Comparison of ENCODE assay signal across 8 cellular contexts in the genomic region with DNA sequence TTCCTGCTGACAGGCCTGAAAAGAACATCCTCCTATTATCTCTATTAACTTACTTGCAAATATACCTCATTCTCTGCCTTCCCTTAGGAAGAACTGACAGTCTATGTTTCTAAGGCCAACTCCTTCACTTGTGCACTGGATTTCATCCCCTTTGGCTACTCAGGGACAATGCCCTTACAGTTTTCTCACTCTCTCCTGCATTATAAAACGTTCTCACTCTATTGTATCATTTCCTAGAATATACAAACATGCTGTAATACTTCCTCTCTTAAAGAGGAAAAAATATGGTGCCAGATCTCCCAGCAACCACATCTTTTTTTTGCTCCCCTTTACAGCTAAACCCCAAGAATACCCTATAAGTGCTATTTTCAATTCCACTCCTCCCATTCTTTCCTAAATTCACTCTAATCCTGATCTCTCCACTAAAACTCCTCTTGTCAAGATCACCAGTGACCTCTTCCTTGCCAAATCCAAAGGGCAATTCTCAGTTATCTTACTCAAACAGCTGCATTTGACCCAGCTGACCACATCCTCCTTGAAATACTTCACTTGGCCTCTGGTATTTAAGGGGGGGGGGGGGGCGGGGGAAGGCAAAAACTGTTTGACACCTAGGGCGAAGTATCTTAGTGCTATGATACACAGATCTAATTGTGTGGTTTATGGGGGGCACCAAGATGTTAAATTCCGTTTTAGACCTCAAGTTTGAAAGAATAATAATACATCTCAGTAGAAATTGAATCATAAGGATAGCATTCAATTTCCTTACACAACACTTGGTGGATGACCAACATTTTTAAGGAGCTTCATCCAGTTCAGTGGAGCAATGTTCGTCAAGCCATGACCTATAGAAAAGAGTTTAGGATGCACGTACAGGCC. TPM values are rescaled to one million over a fixed set of nuclear protein-coding genes. Genes with fewer than 3 reads are reported as not detected.
DNase-seq lines count a peak whose midpoint lies in the region; ATAC-seq, FAIRE-seq and TF ChIP-seq lines count a peak whose summit lies in the region.

No MANE protein-coding gene starts in this region.

- H3K27me3 ChIP-seq in SK-N-SH (ENCODE audit: insufficient read depth) (no peaks in the 10 kb centered on the region), endothelial cell of umbilical vein (ENCODE audit: control insufficient read depth in 2 of 2, insufficient read depth in 2 of 2, low read length in 2 of 2) (no peaks in the 10 kb centered on the region)

- dilution Hi-C loops in endothelial cell of umbilical vein (cut with MboI; ENCODE audit: extremely low pct_ligation_motif_present, low sequenced_read_pairs) = no loop called here

- peaks cover 22 to 33% of the 10 kb centered on the region in 2 experiments for H3K36me3 ChIP-seq in SK-N-SH (replicated peaks in 1 of 2; ENCODE audit: control insufficient read depth in 1 of 2, insufficient read depth in 2 of 2, low read length in 1 of 2)
- peaks cover 0 to 2% of the 10 kb centered on the region in 2 experiments for H3K36me3 ChIP-seq in endothelial cell of umbilical vein (ENCODE audit: control insufficient read depth in 2 of 2, extremely low read depth in 1 of 2, insufficient read depth in 2 of 2, low read length in 2 of 2)

- intact Hi-C loops in endothelial cell of umbilical vein (cut with micrococcal nuclease) = loop anchor here (2.0 to 10.0 kb wide), 2 partner anchors 18 to 888 kb away; no protein-coding TSS in a partner anchor

- H3K9ac ChIP-seq in SK-N-SH (no peak overlapping the region), endothelial cell of umbilical vein (replicated peaks; ENCODE audit: extremely low read depth, insufficient read depth, low read length) (peak overlapping the region; percentile 96)

- H4K20me1 ChIP-seq in SK-N-SH (ENCODE audit: insufficient read depth) = no peaks in the 10 kb centered on the region
- peaks cover 5% of the 10 kb centered on the region for H4K20me1 ChIP-seq in endothelial cell of umbilical vein (replicated peaks; ENCODE audit: control insufficient read depth, extremely low read depth, insufficient read depth, low read length)

- TF ChIP-seq CTCF in SK-N-SH (IDR thresholded peaks at IDR 0.05) (no peak), endothelial cell of umbilical vein (IDR thresholded peaks at IDR 0.05; ENCODE audit: extremely low read depth in 1 of 2, insufficient read depth in 1 of 2, low read depth in 1 of 2, low read length in 2 of 2) (no peak)

- no peak for TF ChIP-seq EP300 in SK-N-SH (IDR thresholded peaks at IDR 0.05; ENCODE audit: borderline replicate concordance in 1 of 2, low read depth in 1 of 2, low read length in 1 of 2)

- H3K4me3 ChIP-seq in SK-N-SH (ENCODE audit: low read depth in 2 of 2, low read length in 1 of 2) (peak overlapping the region; percentile 90 to 93), endothelial cell of umbilical vein (replicated peaks in 1 of 3; ENCODE audit: insufficient read depth in 1 of 3, low read depth in 1 of 3, low read length in 3 of 3) (peak overlapping the region; percentile 71 to 94 (median 81))

- no peak for ATAC-seq in SK-N-SH treated with all-trans-retinoic acid at 6 μM for 48 hours
- ATAC-seq in GM19397 (IDR thresholded peaks at IDR 0.05; ENCODE audit: unreplicated experiment) = no peak

- FAIRE-seq in endothelial cell of umbilical vein (lab: Jason Lieb, UNC) = peak; percentile 8

- no peaks in the 10 kb centered on the region for H3K9me2 ChIP-seq in SK-N-SH

- peaks cover 0 to 7% of the 10 kb centered on the region in 2 experiments; a peak in 2 of 4 replicates for H3K4me1 ChIP-seq in SK-N-SH (ENCODE audit: control insufficient read depth in 1 of 2, insufficient read depth in 2 of 2, low read depth in 1 of 2, low read length in 1 of 2)
- peaks cover 35% of the 10 kb centered on the region for H3K4me1 ChIP-seq in endothelial cell of umbilical vein (ENCODE audit: control insufficient read depth, extremely low read depth, insufficient read depth, low read length)

- peak overlapping the region; percentile 16 to 26; a peak in 2 of 4 replicates for H3K27ac ChIP-seq in SK-N-SH (ENCODE audit: low read depth in 2 of 2, low read length in 1 of 2)
- peak overlapping the region; percentile 72 for H3K27ac ChIP-seq in endothelial cell of umbilical vein (ENCODE audit: insufficient read depth, low read depth, low read length)

- H3K4me2 ChIP-seq in SK-N-SH = peak overlapping the region; percentile 87
- H3K4me2 ChIP-seq in endothelial cell of umbilical vein (ENCODE audit: insufficient read depth, low read length) = peak overlapping the region; percentile 80

- H2AFZ ChIP-seq in SK-N-SH (ENCODE audit: low read depth) (no peak overlapping the region), endothelial cell of umbilical vein (ENCODE audit: low read depth, low read length) (no peak overlapping the region)

- CTCF ChIA-PET in SK-N-SH (lab: Yijun Ruan, JAX) = interaction anchor here (1.3 to 1.6 kb wide), 2 partner anchors 15 to 212 kb away, joined by 4 to 7 read pairs; partner anchors contain the start of gene USO1
- CTCF ChIA-PET in endothelial cell of umbilical vein (lab: Charles Lee) = interaction anchor here (0.9 to 2.1 kb wide), 4 partner anchors 8 to 211 kb away, joined by 3 to 10 read pairs (median 4); partner anchors contain the start of gene USO1

- no peak for DNase-seq in SK-N-SH
- peak; percentile 94 for DNase-seq in OCI-M1 (lab: John Stamatoyannopoulos, UW)
- peak; percentile 88 for DNase-seq in endothelial cell of umbilical vein (ENCODE audit: low read depth, low spot score)
- peak; percentile 64 for DNase-seq in pulmonary artery endothelial cell (ENCODE audit: low read depth, low spot score)
- no peak for DNase-seq in NCI-H1105 treated with DMSO at 0.1 percent for 48 hours (lab: John Stamatoyannopoulos, UW)
- no peak for DNase-seq in ureter (ENCODE audit: low spot score)

- TF ChIP-seq POLR2A in endothelial cell of umbilical vein (IDR thresholded peaks at IDR 0.05; ENCODE audit: low read depth, low read length) = no peak

- BruUV-seq in endothelial cell of umbilical vein (replicated peaks; lab: Mats Ljungman, UMichigan) = no TSS peak

- peaks cover 68% of the 10 kb centered on the region for H3K79me2 ChIP-seq in SK-N-SH (ENCODE audit: insufficient read depth)
- peaks cover 49% of the 10 kb centered on the region for H3K79me2 ChIP-seq in endothelial cell of umbilical vein (ENCODE audit: control insufficient read depth, insufficient read depth, low read length)

- H3K9me1 ChIP-seq in endothelial cell of umbilical vein (replicated peaks; ENCODE audit: control insufficient read depth, extremely low read depth, insufficient read depth, low read length) = no peaks in the 10 kb centered on the region

- no peaks in the 10 kb centered on the region for H3F3A ChIP-seq in SK-N-SH (replicated peaks; ENCODE audit: insufficient read depth)

- no peak for TF ChIP-seq RAD21 in SK-N-SH (IDR thresholded peaks at IDR 0.05; ENCODE audit: low read length)

- WGBS in SK-N-SH (ENCODE audit: low lambda C conversion rate) = 63% methylated on average over 6 of the region's 6 CpGs

- H3K9me3 ChIP-seq in SK-N-SH (no peaks in the 10 kb centered on the region), endothelial cell of umbilical vein (replicated peaks; ENCODE audit: control insufficient read depth, insufficient read depth, low read length) (no peaks in the 10 kb centered on the region)

- POLR2A ChIA-PET in SK-N-SH (lab: Yijun Ruan, JAX) = no interaction called here
- POLR2A ChIA-PET in endothelial cell of umbilical vein (lab: Charles Lee) = no interaction called here

TF ChIP-seq in endothelial cell of umbilical vein, 7 proteins besides CTCF, POLR2A, EP300 and RAD21 (continues in another document):
- no peak for TF ChIP-seq MYC (IDR thresholded peaks at IDR 0.05; ENCODE audit: low read depth, low read length)

RNA-seq across cellular contexts. Expression of gene RCHY1, which starts 1.6 kb away (rescaled TPM):
- polyA plus RNA-seq in SK-N-SH (2012; rRNA removed) (13.5 and 17.4 TPM in 2 replicates), endothelial cell of umbilical vein (13.0 and 21.1 TPM in 2 replicates)
- 29.3 and 36.9 TPM in 2 replicates for polyA plus RNA-seq in SK-N-SH (2012; cell fraction: cytosol; rRNA removed)
- 4.1 and 14.0 TPM in 2 replicates for polyA plus RNA-seq in SK-N-SH (2012; cell fraction: nucleus; rRNA removed)
- total RNA-seq in endothelial cell of umbilical vein (29.1 and 30.9 TPM in 2 replicates), pulmonary artery endothelial cell (45.2 and 54.1 TPM in 2 replicates), ureter (28.8 TPM)
- polyA plus RNA-seq in endothelial cell of umbilical vein (2011; cell fraction: cytosol; rRNA removed) = 24.0 and 27.4 TPM in 2 replicates
- polyA plus RNA-seq in endothelial cell of umbilical vein (2011; cell fraction: nucleus; rRNA removed) = 22.5 and 29.7 TPM in 2 replicates
- 35.2 and 53.8 TPM in 2 replicates for polyA plus RNA-seq in endothelial cell of umbilical vein (2012)
- 23.7 and 34.0 TPM in 2 replicates for polyA minus RNA-seq in endothelial cell of umbilical vein
- 10.8 TPM for polyA minus RNA-seq in endothelial cell of umbilical vein (2011; cell fraction: cytosol; rRNA and poly(A)+ RNA removed)
- polyA minus RNA-seq in endothelial cell of umbilical vein (2011; cell fraction: nucleus; rRNA and poly(A)+ RNA removed) = 28.7 and 35.1 TPM in 2 replicates

RNA-seq across cellular contexts. Expression of gene THAP6, which starts 1.7 kb away (rescaled TPM):
- 6.9 and 9.6 TPM in 2 replicates for polyA plus RNA-seq in SK-N-SH (2012; rRNA removed)
- polyA plus RNA-seq in SK-N-SH (2012; cell fraction: cytosol; rRNA removed) = 5.8 and 7.2 TPM in 2 replicates
- 13.3 and 31.3 TPM in 2 replicates for polyA plus RNA-seq in SK-N-SH (2012; cell fraction: nucleus; rRNA removed)
- total RNA-seq in endothelial cell of umbilical vein = 6.8 and 8.0 TPM in 2 replicates
- polyA plus RNA-seq in endothelial cell of umbilical vein = 2.1 and 2.3 TPM in 2 replicates
- 2.0 and 2.4 TPM in 2 replicates for polyA plus RNA-seq in endothelial cell of umbilical vein (2011; cell fraction: cytosol; rRNA removed)
- 14.7 and 14.8 TPM in 2 replicates for polyA plus RNA-seq in endothelial cell of umbilical vein (2011; cell fraction: nucleus; rRNA removed)
- polyA plus RNA-seq in endothelial cell of umbilical vein (2012) = 2.2 and 3.8 TPM in 2 replicates
- 3.5 and 4.4 TPM in 2 replicates for polyA minus RNA-seq in endothelial cell of umbilical vein
- polyA minus RNA-seq in endothelial cell of umbilical vein (2011; cell fraction: cytosol; rRNA and poly(A)+ RNA removed) = 7.4 TPM
- 16.2 and 20.1 TPM in 2 replicates for polyA minus RNA-seq in endothelial cell of umbilical vein (2011; cell fraction: nucleus; rRNA and poly(A)+ RNA removed)
- total RNA-seq in pulmonary artery endothelial cell = 4.9 and 5.5 TPM in 2 replicates
- 30.8 TPM for total RNA-seq in ureter

RNA-seq across cellular contexts. Expression of gene ODAPH, which starts 43.3 kb away (rescaled TPM):
- polyA plus RNA-seq in SK-N-SH (2012; rRNA removed) (0.03 and 0.19 TPM in 2 replicates), endothelial cell of umbilical vein (not detected in 2 replicates)
- 0.30 and 0.33 TPM in 2 replicates for polyA plus RNA-seq in SK-N-SH (2012; cell fraction: cytosol; rRNA removed)
- 0.13 TPM in 1 of 2 replicates, not detected in the other for polyA plus RNA-seq in SK-N-SH (2012; cell fraction: nucleus; rRNA removed)
- total RNA-seq in endothelial cell of umbilical vein (not detected in 2 replicates), pulmonary artery endothelial cell (not detected in 2 replicates), ureter (not detected)
- not detected in 2 replicates for polyA plus RNA-seq in endothelial cell of umbilical vein (2011; cell fraction: cytosol; rRNA removed)
- polyA plus RNA-seq in endothelial cell of umbilical vein (2011; cell fraction: nucleus; rRNA removed) = not detected in 2 replicates
- polyA plus RNA-seq in endothelial cell of umbilical vein (2012) = not detected in 2 replicates
- polyA minus RNA-seq in endothelial cell of umbilical vein = not detected in 2 replicates
- polyA minus RNA-seq in endothelial cell of umbilical vein (2011; cell fraction: cytosol; rRNA and poly(A)+ RNA removed) = not detected
- not detected in 2 replicates for polyA minus RNA-seq in endothelial cell of umbilical vein (2011; cell fraction: nucleus; rRNA and poly(A)+ RNA removed)

Comparison
In these comparisons a context has a peak if more than half of its experiments do, and no peak if none do; other contexts are left out.
1. DNase-seq: peak in OCI-M1 (single experiment), endothelial cell of umbilical vein (single experiment) and pulmonary artery endothelial cell (single experiment); none in SK-N-SH (single experiment), NCI-H1105 treated with DMSO at 0.1 percent for 48 hours (single experiment) and ureter (single experiment).